Comparison of ENCODE assay signal across 9 cellular contexts in genomic region chr12:106582661-106583577, GRCh38. TPM values are rescaled to one million over a fixed set of nuclear protein-coding genes. Genes with fewer than 3 reads are reported as not detected.
A peak's percentile ranks its signal among the peaks of the same experiment; 100 is the strongest.
DNase-seq lines count a peak whose midpoint lies in the region; ATAC-seq and TF ChIP-seq lines count a peak whose summit lies in the region.
"Had no signal": no experiment of that assay in that cellular context is flagged by ENCODE, and none has a peak within 500 bp of the region (broad histone marks: within the 10 kb centered on the region; RNA-seq: fewer than 3 reads in every experiment).

TSS of gene RFX4 (plus strand) at chr12:106583004. CDS start at chr12:106583321, 317 bp downstream.

- no peaks in the 10 kb centered on the region for H3K9me3 Mint-ChIP-seq in mesothelial cell of epicardium

- TF ChIP-seq CTCF in A673 (conservative IDR thresholded peaks at IDR 0.05; ENCODE audit: low read depth, low read length) (no peak), cardiac fibroblast (IDR thresholded peaks at IDR 0.05; ENCODE audit: low read depth, low read length) (no peak), mesothelial cell of epicardium (IDR thresholded peaks at IDR 0.05; ENCODE audit: unreplicated experiment) (no peak)

- H3K4me1 ChIP-seq in A673 (ENCODE audit: insufficient read depth, low read length, poor library complexity, severe bottlenecking), result peaks cover 5% of the 10 kb centered on the region

- peaks cover 99% of the 10 kb centered on the region for H3K27me3 Mint-ChIP-seq in mesothelial cell of epicardium (ENCODE audit: low read depth)

- POLR2A ChIA-PET in A673 (lab: Charles Lee; ENCODE audit: low non-redundant PET), result no interaction called here

- intact Hi-C loops in A673 (cut with micrococcal nuclease; ENCODE audit: unreplicated experiment), result loop anchor here (5.0 kb wide), 1 partner anchor 259 kb away; no protein-coding TSS in a partner anchor

- CTCF ChIA-PET in A673 (lab: Charles Lee), result no interaction called here

- no peaks in the 10 kb centered on the region for H3K36me3 Mint-ChIP-seq in mesothelial cell of epicardium

- no peak within 1 kb of the TSS for H3K27ac Mint-ChIP-seq in mesothelial cell of epicardium

- H3K4me3 ChIP-seq in A673 (ENCODE audit: low read depth, low read length, poor library complexity, severe bottlenecking) (peak within 1 kb of the TSS; percentile 40), H7 (ENCODE audit: insufficient read depth, low read depth, low read length) (peak within 1 kb of the TSS; percentile 59), cardiac fibroblast (replicated peaks in 1 of 2; ENCODE audit: low read depth in 2 of 2, low read length in 2 of 2) (peak within 1 kb of the TSS; percentile 30 to 35)

- H3K27me3 ChIP-seq in A673 (replicated peaks; ENCODE audit: insufficient read depth, low read depth, low read length, poor library complexity) (peaks cover 93% of the 10 kb centered on the region), H7 (ENCODE audit: control insufficient read depth, insufficient read depth, low read length) (peaks cover 85% of the 10 kb centered on the region)

- peak within 1 kb of the TSS; percentile 22 for H3K4me3 Mint-ChIP-seq in mesothelial cell of epicardium

- no peak for ATAC-seq in HG02973 (IDR thresholded peaks at IDR 0.05; ENCODE audit: unreplicated experiment)
- no peak for ATAC-seq in GM21737 (IDR thresholded peaks at IDR 0.05; ENCODE audit: unreplicated experiment)
- no peak for ATAC-seq in HG03439 (IDR thresholded peaks at IDR 0.05; ENCODE audit: unreplicated experiment)

- no peaks in the 10 kb centered on the region for H3K9me3 ChIP-seq in A673 (ENCODE audit: low read depth, low read length, poor library complexity, severe bottlenecking)

- H3K27ac ChIP-seq in A673 (ENCODE audit: low read depth, low read length, poor library complexity, severe bottlenecking), result no peak within 1 kb of the TSS

- no TSS peak for BruUV-seq in A673 (replicated peaks; lab: Mats Ljungman, UMichigan)

- DNase-seq in A673 (ENCODE audit: low spot score) (peak; percentile 25), H7 (peak; percentile 82), cardiac fibroblast (ENCODE audit: low read depth in 2 of 2) (no peak), mesothelial cell of epicardium (ENCODE audit: low spot score in 2 of 2, unreplicated experiment in 2 of 2) (no peak), RPMI8226 (no peak)

- peaks cover 28% of the 10 kb centered on the region for H3K4me1 Mint-ChIP-seq in mesothelial cell of epicardium

- H3K36me3 ChIP-seq in A673 (ENCODE audit: insufficient read depth, low read length, poor library complexity, severe bottlenecking), result no peaks in the 10 kb centered on the region
- no peaks in the 10 kb centered on the region for H3K36me3 ChIP-seq in H7 (replicated peaks; ENCODE audit: control insufficient read depth, insufficient read depth, low read length)

RNA-seq across cellular contexts. Expression of gene RFX4, which starts in this region (rescaled TPM):
- not detected in 2 replicates for total RNA-seq in A673 (2021)
- total RNA-seq in H7 (2014; rRNA removed; shearing (Covaris generic)), result 0.83 and 1.1 TPM in 2 replicates
- total RNA-seq in mesothelial cell of epicardium, result not detected in 3 replicates
- total RNA-seq: kidney epithelial cell had no signal

Comparison
In these comparisons a context has a peak if more than half of its experiments do, and no peak if none do; other contexts are left out.
1. Peak in DNase-seq and H3K4me3 ChIP-seq in A673; RNA of the gene not detected or under 1 TPM.